8 cellular contexts compared by ENCODE assay signal in genomic region chr13:32314271-32314967, GRCh38. TPM values are rescaled to one million over a fixed set of nuclear protein-coding genes. Genes with fewer than 3 reads are reported as not detected.
DNase-seq lines count a peak whose midpoint lies in the region; ATAC-seq, FAIRE-seq and TF ChIP-seq lines count a peak whose summit lies in the region.
"Had no signal": no experiment of that assay in that cellular context is flagged by ENCODE, and none has a peak within 500 bp of the region (broad histone marks: within the 10 kb centered on the region; RNA-seq: fewer than 3 reads in every experiment).

No MANE protein-coding gene starts in this region.

- H3K4me1 ChIP-seq in HUES6 (ENCODE audit: control insufficient read depth, insufficient read depth, low read length) (peaks cover 3% of the 10 kb centered on the region; the same call in 1 of the 2 replicates), kidney (ENCODE audit: control insufficient read depth in 1 of 2, insufficient read depth in 1 of 2, low read depth in 1 of 2, low read length in 2 of 2) (peaks cover 0 to 2% of the 10 kb centered on the region in 2 donors), subcutaneous abdominal adipose tissue (ENCODE audit: control insufficient read depth in 5 of 5, insufficient read depth in 5 of 5, low read length in 5 of 5) (peaks cover 0 to 24% (median 17%) of the 10 kb centered on the region in 5 donors)

- DNase-seq in activated naive CD8-positive, alpha-beta T cell treated with anti-CD3 and anti-CD28 coated beads, Interleukin-2, amount 10 ng/mL, durations not matched to agents 7 days and 5 days: no peak
- peak; percentile 71 for DNase-seq in kidney
- DNase-seq in GM20000 (ENCODE audit: low spot score): no peak
- no peak for DNase-seq in G401 (ENCODE audit: low spot score)

- POLR2A ChIA-PET in activated naive CD8-positive, alpha-beta T cell treated with anti-CD3 and anti-CD28 coated beads, Interleukin-2, amount 10 ng/mL, durations not matched to agents 7 days and 5 days (lab: Charles Lee): interaction anchor here (0.7 to 2.7 kb wide), 18 partner anchors 8 to 1505 kb away, joined by 3 to 60 read pairs (median 4); partner anchors contain the start of genes FRY, N4BP2L1, N4BP2L2 and PDS5B

- H3K9me3 ChIP-seq in HUES6 (ENCODE audit: control insufficient read depth, insufficient read depth, low read depth, low read length) (no peaks in the 10 kb centered on the region), kidney (ENCODE audit: control insufficient read depth in 1 of 2, low read length in 2 of 2) (no peaks in the 10 kb centered on the region), subcutaneous abdominal adipose tissue (ENCODE audit: control insufficient read depth in 5 of 5, low read length in 5 of 5) (no peaks in the 10 kb centered on the region)

- H3K4me3 Mint-ChIP-seq in activated naive CD8-positive, alpha-beta T cell treated with anti-CD3 and anti-CD28 coated beads, Interleukin-2, amount 10 ng/mL, durations not matched to agents 7 days and 5 days: peak overlapping the region; percentile 94

- peak overlapping the region; percentile 100 for H3K27ac Mint-ChIP-seq in activated naive CD8-positive, alpha-beta T cell treated with anti-CD3 and anti-CD28 coated beads, Interleukin-2, amount 10 ng/mL, durations not matched to agents 7 days and 5 days

- in situ Hi-C loops in G401 (cut with HindIII; ENCODE audit: low sequenced_read_pairs): no loop called here

- TF ChIP-seq CTCF in kidney (IDR thresholded peaks at IDR 0.05; ENCODE audit: borderline replicate concordance, extremely low read depth, insufficient read depth): no peak
- TF ChIP-seq CTCF in GM20000 (IDR thresholded peaks at IDR 0.05; ENCODE audit: extremely low read depth, missing control alignments): no peak

- H3K27me3 ChIP-seq in HUES6 (ENCODE audit: control insufficient read depth, insufficient read depth, low read length) (no peaks in the 10 kb centered on the region), subcutaneous abdominal adipose tissue (ENCODE audit: control insufficient read depth in 5 of 5, insufficient read depth in 4 of 5, low read length in 5 of 5) (no peaks in the 10 kb centered on the region)

- H3K4me3 ChIP-seq in HUES6 (ENCODE audit: low read depth, low read length): peak overlapping the region; percentile 74
- peak overlapping the region; percentile 92 to 98 for H3K4me3 ChIP-seq in kidney (ENCODE audit: low read length in 2 of 2)
- H3K4me3 ChIP-seq in subcutaneous abdominal adipose tissue (ENCODE audit: low read depth in 1 of 5, low read length in 5 of 5): peak overlapping the region; percentile 87 to 96 (median 90)

- H3K27ac ChIP-seq in HUES6 (ENCODE audit: low read depth, low read length) (peak overlapping the region; percentile 91; the same call in 1 of the 2 replicates), kidney (ENCODE audit: low read depth in 2 of 2, low read length in 2 of 2) (peak overlapping the region in 1 of 2 donors; percentile 98), subcutaneous abdominal adipose tissue (ENCODE audit: low read depth, low read length) (peak overlapping the region; percentile 98)

- H3K9ac ChIP-seq in HUES6 (ENCODE audit: low read length) (peak overlapping the region; percentile 96), kidney (ENCODE audit: low read length in 2 of 2) (peak overlapping the region in 1 of 2 donors; percentile 98), subcutaneous abdominal adipose tissue (ENCODE audit: low read length in 5 of 5) (peak overlapping the region in 4 of 5 donors; percentile 88 to 98 (median 95))

- FAIRE-seq in kidney (lab: Jason Lieb, UNC): no peak

- intact Hi-C loops in kidney (cut with DNase I): no loop called here

- H3K36me3 ChIP-seq in HUES6 (ENCODE audit: control insufficient read depth, insufficient read depth, low read length) (peaks cover 4% of the 10 kb centered on the region), kidney (ENCODE audit: control insufficient read depth in 1 of 2, insufficient read depth in 2 of 2, low read length in 2 of 2) (no peaks in the 10 kb centered on the region), subcutaneous abdominal adipose tissue (ENCODE audit: control insufficient read depth in 5 of 5, insufficient read depth in 5 of 5, low read length in 5 of 5) (no peaks in the 10 kb centered on the region)

- H3K9me3 Mint-ChIP-seq in activated naive CD8-positive, alpha-beta T cell treated with anti-CD3 and anti-CD28 coated beads, Interleukin-2, amount 10 ng/mL, durations not matched to agents 7 days and 5 days: no peaks in the 10 kb centered on the region

- peaks cover 22% of the 10 kb centered on the region for H3K4me1 Mint-ChIP-seq in activated naive CD8-positive, alpha-beta T cell treated with anti-CD3 and anti-CD28 coated beads, Interleukin-2, amount 10 ng/mL, durations not matched to agents 7 days and 5 days

- H3K27me3 Mint-ChIP-seq in activated naive CD8-positive, alpha-beta T cell treated with anti-CD3 and anti-CD28 coated beads, Interleukin-2, amount 10 ng/mL, durations not matched to agents 7 days and 5 days: no peaks in the 10 kb centered on the region

- peaks cover 8% of the 10 kb centered on the region for H3K36me3 Mint-ChIP-seq in activated naive CD8-positive, alpha-beta T cell treated with anti-CD3 and anti-CD28 coated beads, Interleukin-2, amount 10 ng/mL, durations not matched to agents 7 days and 5 days

- no peak for ATAC-seq in activated naive CD8-positive, alpha-beta T cell treated with anti-CD3 and anti-CD28 coated beads, Interleukin-2, amount 10 ng/mL, durations not matched to agents 7 days and 5 days (ENCODE audit: low read depth)
- no peak for ATAC-seq in GM21717 (IDR thresholded peaks at IDR 0.05; ENCODE audit: unreplicated experiment)

RNA-seq across cellular contexts. Expression of gene ZAR1L, which starts 0.7 kb away (rescaled TPM):
- not detected for total RNA-seq in activated naive CD8-positive, alpha-beta T cell treated with anti-CD3 and anti-CD28 coated beads, Interleukin-2, amount 10 ng/mL, durations not matched to agents 7 days and 5 days
- total RNA-seq in kidney: not detected
- not detected for polyA plus RNA-seq in kidney (ENCODE audit: insufficient read depth, low read depth, low replicate concordance)
- total RNA-seq in G401 (2014; rRNA removed; shearing (Covaris generic)): not detected in 2 replicates
- total RNA-seq: pulmonary artery endothelial cell had no signal

RNA-seq across cellular contexts. Expression of gene BRCA2, which starts 0.9 kb away (rescaled TPM):
- 10 to 100 TPM; 25.2 to 26.7 TPM for total RNA-seq in activated naive CD8-positive, alpha-beta T cell treated with anti-CD3 and anti-CD28 coated beads, Interleukin-2, amount 10 ng/mL, durations not matched to agents 7 days and 5 days
- total RNA-seq in kidney: 2.0 TPM
- 0.02 TPM for polyA plus RNA-seq in kidney (ENCODE audit: insufficient read depth, low read depth, low replicate concordance)
- total RNA-seq in G401 (2014; rRNA removed; shearing (Covaris generic)): 4.2 and 15.5 TPM in 2 replicates
